In genomic region chr17:3527468-3527867, GRCh38 we compare ENCODE assay signal across 1 cellular context.
TF ChIP-seq lines count a peak whose summit lies in the region.

No MANE protein-coding gene starts in this region.

TF ChIP-seq in SK-N-SH, 30 proteins besides CTCF, POLR2A, EP300 and RAD21 (continued from another document):
- TF ChIP-seq REST (IDR thresholded peaks at IDR 0.05; ENCODE audit: low read depth, low read length) (no peak), YY1 (IDR thresholded peaks at IDR 0.05; ENCODE audit: low read depth) (no peak), NRF1 (IDR thresholded peaks at IDR 0.05; ENCODE audit: low read depth, low read length) (no peak), ELF1 (IDR thresholded peaks at IDR 0.05) (no peak), TCF12 (IDR thresholded peaks at IDR 0.05) (no peak), GABPA (IDR thresholded peaks at IDR 0.05; ENCODE audit: low read depth) (no peak), SMC3 (IDR thresholded peaks at IDR 0.05; ENCODE audit: low read depth, low read length) (no peak)
